In genomic region chr5:43425965-43426364, GRCh38 we compare ENCODE assay signal across 14 cellular contexts. TPM values are rescaled to one million over a fixed set of nuclear protein-coding genes. Genes with fewer than 3 reads are reported as not detected.
DNase-seq lines count a peak whose midpoint lies in the region; ATAC-seq and TF ChIP-seq lines count a peak whose summit lies in the region.
"Had no signal": no experiment of that assay in that cellular context is flagged by ENCODE, and none has a peak within 500 bp of the region (broad histone marks: within the 10 kb centered on the region; RNA-seq: fewer than 3 reads in every experiment).

No MANE protein-coding gene starts in this region.

- no peak overlapping the region for H3K4me3 Mint-ChIP-seq in activated naive CD8-positive, alpha-beta T cell treated with anti-CD3 and anti-CD28 coated beads for 36 hours
- H3K4me3 Mint-ChIP-seq: activated T-cell treated with anti-CD3 and anti-CD28 coated beads, Interleukin-2, amount 50 U/mL, for 24 hours had no signal

- ATAC-seq in GM19463 (IDR thresholded peaks at IDR 0.05; ENCODE audit: unreplicated experiment), result no peak

- no peaks in the 10 kb centered on the region for H3K27me3 Mint-ChIP-seq in activated naive CD8-positive, alpha-beta T cell treated with anti-CD3 and anti-CD28 coated beads for 36 hours
- H3K27me3 Mint-ChIP-seq: activated T-cell treated with anti-CD3 and anti-CD28 coated beads, Interleukin-2, amount 50 U/mL, for 24 hours had no signal

- H3K4me3 ChIP-seq in HFF-Myc (replicated peaks; ENCODE audit: low read depth, low read length), result no peak overlapping the region
- H3K4me3 ChIP-seq: tibial nerve had no signal

- DNase-seq in A172 (ENCODE audit: low spot score) (peak; percentile 97), HFF-Myc (ENCODE audit: extremely low read depth, low read depth) (peak; percentile 71), amniotic stem cell (lab: John Stamatoyannopoulos, UW) (peak; percentile 4), iris pigment epithelial cell (ENCODE audit: low read depth) (peak; percentile 87)
- DNase-seq in stimulated activated CD4-positive, alpha-beta T cell treated with anti-CD3 and anti-CD28 coated beads, Interleukin-4, amount 100 ng/mL, for 4 hours, result no peak
- DNase-seq in activated effector memory CD4-positive, alpha-beta T cell treated with Interleukin-2 at 50 U/mL for 16 hours, result no peak
- DNase-seq in activated naive CD8-positive, alpha-beta T cell treated with anti-CD3 and anti-CD28 coated beads for 36 hours, result no peak
- DNase-seq: activated T-cell treated with anti-CD3 and anti-CD28 coated beads, Interleukin-2, amount 50 U/mL, for 24 hours; central memory CD4-positive, alpha-beta T cell; mesendoderm; NCI-H187; OCI-M1 had no signal

- TF ChIP-seq CTCF in HFF-Myc (IDR thresholded peaks at IDR 0.05; ENCODE audit: low read depth, low read length, missing control alignments), result no peak

- no peaks in the 10 kb centered on the region for H3K9me3 Mint-ChIP-seq in activated naive CD8-positive, alpha-beta T cell treated with anti-CD3 and anti-CD28 coated beads for 36 hours
- H3K9me3 Mint-ChIP-seq: activated T-cell treated with anti-CD3 and anti-CD28 coated beads, Interleukin-2, amount 50 U/mL, for 24 hours had no signal

- no peaks in the 10 kb centered on the region for H3K36me3 Mint-ChIP-seq in activated naive CD8-positive, alpha-beta T cell treated with anti-CD3 and anti-CD28 coated beads for 36 hours

- H3K27ac Mint-ChIP-seq in activated naive CD8-positive, alpha-beta T cell treated with anti-CD3 and anti-CD28 coated beads for 36 hours, result no peak overlapping the region
- H3K27ac Mint-ChIP-seq: activated T-cell treated with anti-CD3 and anti-CD28 coated beads, Interleukin-2, amount 50 U/mL, for 24 hours had no signal

- no peaks in the 10 kb centered on the region for H3K4me1 Mint-ChIP-seq in activated naive CD8-positive, alpha-beta T cell treated with anti-CD3 and anti-CD28 coated beads for 36 hours

RNA-seq across cellular contexts. Expression of gene CCL28, which starts 13.8 kb away (rescaled TPM):
- not detected in 2 replicates for total RNA-seq in A172 (2014; rRNA removed; shearing (Covaris generic))
- 10 to 100 TPM; 11.9 to 13.4 TPM for total RNA-seq in activated naive CD8-positive, alpha-beta T cell treated with anti-CD3 and anti-CD28 coated beads for 36 hours

RNA-seq across cellular contexts. Expression of gene TMEM267, which starts 57.7 kb away (rescaled TPM):
- 19.1 and 21.7 TPM in 2 replicates for total RNA-seq in A172 (2014; rRNA removed; shearing (Covaris generic))
- 10 to 100 TPM; 20.4 to 24.1 TPM for total RNA-seq in activated naive CD8-positive, alpha-beta T cell treated with anti-CD3 and anti-CD28 coated beads for 36 hours

Comparison
In these comparisons a context has a peak if more than half of its experiments do, and no peak if none do; other contexts are left out.
1. DNase-seq: peak in A172 (single experiment), HFF-Myc (single experiment), amniotic stem cell (single experiment) and iris pigment epithelial cell (single experiment); none in stimulated activated CD4-positive, alpha-beta T cell treated with anti-CD3 and anti-CD28 coated beads, Interleukin-4, amount 100 ng/mL, for 4 hours (0 of 2), activated effector memory CD4-positive, alpha-beta T cell treated with Interleukin-2 at 50 U/mL for 16 hours (single experiment) and activated naive CD8-positive, alpha-beta T cell treated with anti-CD3 and anti-CD28 coated beads for 36 hours (single experiment).
2. RNA of gene CCL28, which starts 13.8 kb away (total RNA-seq): 11.9 to 13.4 TPM in activated naive CD8-positive, alpha-beta T cell treated with anti-CD3 and anti-CD28 coated beads for 36 hours; not detected in A172; every median in the first group is over 10 times any median in the second.